17 cellular contexts compared by ENCODE assay signal in the genomic region with DNA sequence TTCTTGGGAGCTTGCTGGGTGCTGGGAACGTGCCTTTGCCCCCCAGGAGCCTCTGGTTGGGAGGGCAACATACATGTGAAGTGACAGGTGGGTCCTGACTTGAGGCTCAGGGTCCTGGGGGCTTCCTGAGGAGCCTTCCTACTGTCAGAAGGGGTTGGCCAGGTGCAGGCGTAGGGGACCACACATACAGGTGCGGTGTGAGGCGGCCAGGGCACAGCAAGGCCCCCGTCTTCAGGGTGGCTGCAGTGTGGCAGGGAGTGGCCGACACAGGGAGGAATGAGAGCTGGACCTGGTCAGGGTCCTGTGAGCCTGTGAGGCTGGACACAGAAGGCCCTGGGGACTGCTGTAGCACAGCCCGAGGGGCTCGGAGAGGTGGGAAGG. TPM values are rescaled to one million over a fixed set of nuclear protein-coding genes. Genes with fewer than 3 reads are reported as not detected.
DNase-seq lines count a peak whose midpoint lies in the region; ATAC-seq and TF ChIP-seq lines count a peak whose summit lies in the region.
"Had no signal": no experiment of that assay in that cellular context is flagged by ENCODE, and none has a peak within 500 bp of the region (broad histone marks: within the 10 kb centered on the region; RNA-seq: fewer than 3 reads in every experiment).

No MANE protein-coding gene starts in this region.

- no peaks in the 10 kb centered on the region for H3K9me3 Mint-ChIP-seq in activated T-helper 17 cell treated with anti-CD3 and anti-CD28 coated beads, Interleukin-2, amount 50 U/mL, for 72 hours
- H3K9me3 Mint-ChIP-seq in memory B cell = no peaks in the 10 kb centered on the region
- H3K9me3 Mint-ChIP-seq: HFFc6 had no signal

- H3K4me1 ChIP-seq in upper lobe of right lung (no peaks in the 10 kb centered on the region), lower lobe of right lung (no peaks in the 10 kb centered on the region)

- H3K4me3 ChIP-seq in upper lobe of right lung = no peak overlapping the region
- H3K4me3 ChIP-seq in lower lobe of right lung = no peak overlapping the region
- H3K4me3 ChIP-seq: MG63 had no signal

- peaks cover 7% of the 10 kb centered on the region for H3K4me1 Mint-ChIP-seq in activated T-helper 17 cell treated with anti-CD3 and anti-CD28 coated beads, Interleukin-2, amount 50 U/mL, for 72 hours
- peaks cover 8% of the 10 kb centered on the region for H3K4me1 Mint-ChIP-seq in memory B cell

- DNase-seq in Right ventricle myocardium inferior (ENCODE audit: missing footprints) = peak; percentile 11
- DNase-seq in left ventricle myocardium superior = no peak
- DNase-seq in memory B cell (ENCODE audit: low spot score in 2 of 2) = no peak
- DNase-seq in upper lobe of right lung = no peak
- DNase-seq in lower lobe of right lung = no peak
- DNase-seq in stimulated activated CD4-positive, alpha-beta T cell treated with anti-CD3 and anti-CD28 coated beads, Interleukin-4, amount 100 ng/mL, for 4 hours = no peak
- no peak for DNase-seq in effector CD8-positive, alpha-beta T cell (lab: John Stamatoyannopoulos, UW)
- DNase-seq: C1 segment of cervical spinal cord, HFFc6, Karpas-422, MG63, NCI-H1092, NCI-H1694, NCI-H510A treated with DMSO at 0.1 percent for 48 hours, NCI-H82, SHP77 had no signal

- H3K36me3 Mint-ChIP-seq in activated T-helper 17 cell treated with anti-CD3 and anti-CD28 coated beads, Interleukin-2, amount 50 U/mL, for 72 hours (ENCODE audit: low read depth) = peaks cover 92% of the 10 kb centered on the region
- H3K36me3 Mint-ChIP-seq in memory B cell = peaks cover 30% of the 10 kb centered on the region

- H3K36me3 ChIP-seq in upper lobe of right lung (peaks cover 90% of the 10 kb centered on the region), lower lobe of right lung (peaks cover 91% of the 10 kb centered on the region)

- TF ChIP-seq CTCF in upper lobe of right lung (IDR thresholded peaks at IDR 0.05) = no peak
- TF ChIP-seq CTCF in lower lobe of right lung (IDR thresholded peaks at IDR 0.05) = no peak

- H3K27me3 Mint-ChIP-seq in activated T-helper 17 cell treated with anti-CD3 and anti-CD28 coated beads, Interleukin-2, amount 50 U/mL, for 72 hours = no peaks in the 10 kb centered on the region
- no peaks in the 10 kb centered on the region for H3K27me3 Mint-ChIP-seq in memory B cell

- H3K27ac ChIP-seq in upper lobe of right lung (no peak overlapping the region), lower lobe of right lung (no peak overlapping the region)

- H3K27ac Mint-ChIP-seq in activated T-helper 17 cell treated with anti-CD3 and anti-CD28 coated beads, Interleukin-2, amount 50 U/mL, for 72 hours = peak overlapping the region; percentile 42
- H3K27ac Mint-ChIP-seq in memory B cell = peak overlapping the region; percentile 47
- H3K27ac Mint-ChIP-seq: HFFc6 had no signal

- no peaks in the 10 kb centered on the region for H3K9me3 ChIP-seq in upper lobe of right lung
- H3K9me3 ChIP-seq in lower lobe of right lung = no peaks in the 10 kb centered on the region
- H3K9me3 ChIP-seq: MG63 had no signal

- H3K27me3 ChIP-seq in upper lobe of right lung (no peaks in the 10 kb centered on the region), lower lobe of right lung (ENCODE audit: low read depth) (no peaks in the 10 kb centered on the region)
- H3K27me3 ChIP-seq: MG63 had no signal

- no peak overlapping the region for H3K4me3 Mint-ChIP-seq in activated T-helper 17 cell treated with anti-CD3 and anti-CD28 coated beads, Interleukin-2, amount 50 U/mL, for 72 hours
- H3K4me3 Mint-ChIP-seq in memory B cell = no peak overlapping the region
- H3K4me3 Mint-ChIP-seq: HFFc6 had no signal

- ATAC-seq in Right ventricle myocardium inferior (peak; percentile 8), left ventricle myocardium superior (no peak), memory B cell (ENCODE audit: low read depth) (no peak), upper lobe of right lung (peak; percentile 34), lower lobe of right lung (no peak)
- no peak for ATAC-seq in activated T-helper 17 cell treated with anti-CD3 and anti-CD28 coated beads, Interleukin-2, amount 50 U/mL, for 72 hours (replicated peaks)

- intact Hi-C loops in Right ventricle myocardium inferior (cut with DNase I) = no loop called here
- intact Hi-C loops in left ventricle myocardium superior (cut with micrococcal nuclease) = no loop called here
- intact Hi-C loops in upper lobe of right lung (cut with DNase I) = no loop called here
- intact Hi-C loops in lower lobe of right lung (cut with DNase I) = no loop called here

RNA-seq across cellular contexts. Expression of a gene that starts 10.6 kb away (rescaled TPM):
- 82.2 TPM for total RNA-seq in Right ventricle myocardium inferior
- total RNA-seq in left ventricle myocardium superior = 86.3 TPM
- total RNA-seq in activated T-helper 17 cell treated with anti-CD3 and anti-CD28 coated beads, Interleukin-2, amount 50 U/mL, for 72 hours = 100 to 1,000 TPM; 181 to 195 TPM
- total RNA-seq in upper lobe of right lung = 162 TPM
- 152 TPM for total RNA-seq in lower lobe of right lung

RNA-seq across cellular contexts. Expression of a gene that starts 34.6 kb away (rescaled TPM):
- total RNA-seq in Right ventricle myocardium inferior = 1.5 TPM
- total RNA-seq in left ventricle myocardium superior = 1.1 TPM
- total RNA-seq in activated T-helper 17 cell treated with anti-CD3 and anti-CD28 coated beads, Interleukin-2, amount 50 U/mL, for 72 hours = 1 to 10 TPM; 7.5 to 7.6 TPM
- 3.6 TPM for total RNA-seq in upper lobe of right lung
- 5.3 TPM for total RNA-seq in lower lobe of right lung

RNA-seq across cellular contexts. Expression of a gene that starts 39.1 kb away (rescaled TPM):
- total RNA-seq in Right ventricle myocardium inferior = 2.8 TPM
- 1.8 TPM for total RNA-seq in left ventricle myocardium superior
- total RNA-seq in activated T-helper 17 cell treated with anti-CD3 and anti-CD28 coated beads, Interleukin-2, amount 50 U/mL, for 72 hours = 1 to 10 TPM in 1 of 2 donors, under 1 TPM in 1; 0.74 to 9.7 TPM
- total RNA-seq in upper lobe of right lung = 1.5 TPM
- 2.1 TPM for total RNA-seq in lower lobe of right lung

RNA-seq across cellular contexts. Expression of a gene that starts 55.8 kb away (rescaled TPM):
- total RNA-seq in Right ventricle myocardium inferior (0.54 TPM), left ventricle myocardium superior (0.77 TPM), upper lobe of right lung (9.5 TPM), lower lobe of right lung (15.8 TPM)
- total RNA-seq in activated T-helper 17 cell treated with anti-CD3 and anti-CD28 coated beads, Interleukin-2, amount 50 U/mL, for 72 hours = 1 to 10 TPM; 4.3 to 4.8 TPM

Comparison
In these comparisons a context has a peak if more than half of its experiments do, and no peak if none do; other contexts are left out.
1. ATAC-seq: peak in Right ventricle myocardium inferior (single experiment) and upper lobe of right lung (single experiment); none in left ventricle myocardium superior (single experiment), activated T-helper 17 cell treated with anti-CD3 and anti-CD28 coated beads, Interleukin-2, amount 50 U/mL, for 72 hours (single experiment), memory B cell (single experiment) and lower lobe of right lung (0 of 2).